In the genomic region with DNA sequence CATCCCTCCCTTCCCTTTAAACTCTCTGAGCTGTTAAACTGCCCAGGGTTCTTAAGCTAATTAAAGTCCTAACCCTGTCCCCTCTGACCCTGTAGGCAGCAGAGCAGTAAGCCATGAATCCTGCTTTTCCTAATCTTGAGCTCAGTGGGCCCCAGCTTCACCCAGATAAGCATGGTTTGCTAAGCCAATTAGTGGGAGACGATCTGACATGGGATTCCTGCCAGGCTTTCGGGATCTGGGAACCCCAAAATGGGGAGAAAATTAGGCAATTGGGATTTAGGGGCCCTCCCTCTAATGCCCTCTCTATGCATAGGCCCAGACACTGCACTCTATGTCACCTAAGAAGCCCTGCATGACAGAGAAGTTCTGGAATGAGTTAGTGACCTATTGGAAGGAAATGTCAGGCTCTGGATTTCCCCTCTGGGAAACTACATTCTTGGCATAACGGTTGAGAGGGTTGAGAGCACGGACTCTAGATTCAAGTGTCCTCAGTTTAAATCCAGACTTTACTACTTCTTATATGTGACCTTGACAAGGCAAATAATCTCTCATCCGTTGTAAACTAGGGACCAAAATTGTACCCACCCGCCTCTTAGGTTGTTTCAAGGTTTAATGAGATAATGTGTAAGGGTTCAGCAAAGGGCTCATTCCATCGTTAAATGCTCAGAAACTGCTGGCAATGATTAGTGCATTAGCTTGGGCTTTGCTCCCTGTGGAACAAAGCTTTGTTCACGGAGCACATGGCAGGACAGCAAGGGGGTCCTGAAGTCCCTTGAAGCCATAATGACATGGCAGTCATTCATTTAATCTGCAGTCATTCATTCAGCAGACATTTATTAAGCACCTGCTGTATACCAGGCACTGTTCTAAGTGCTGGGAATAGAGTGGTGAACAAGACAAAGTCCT, we compare ENCODE assay signal across 1 cellular context.
TF ChIP-seq lines count a peak whose summit lies in the region.

No MANE protein-coding gene starts in this region.

TF ChIP-seq in IMR-90, 13 proteins besides CTCF, POLR2A, EP300 and RAD21:
- TF ChIP-seq FOS (IDR thresholded peaks at IDR 0.05; ENCODE audit: low read depth, low read length) (no peak), NFE2L2 (IDR thresholded peaks at IDR 0.05; ENCODE audit: low read depth, low read length) (no peak)
- TF ChIP-seq, protein P1, sequence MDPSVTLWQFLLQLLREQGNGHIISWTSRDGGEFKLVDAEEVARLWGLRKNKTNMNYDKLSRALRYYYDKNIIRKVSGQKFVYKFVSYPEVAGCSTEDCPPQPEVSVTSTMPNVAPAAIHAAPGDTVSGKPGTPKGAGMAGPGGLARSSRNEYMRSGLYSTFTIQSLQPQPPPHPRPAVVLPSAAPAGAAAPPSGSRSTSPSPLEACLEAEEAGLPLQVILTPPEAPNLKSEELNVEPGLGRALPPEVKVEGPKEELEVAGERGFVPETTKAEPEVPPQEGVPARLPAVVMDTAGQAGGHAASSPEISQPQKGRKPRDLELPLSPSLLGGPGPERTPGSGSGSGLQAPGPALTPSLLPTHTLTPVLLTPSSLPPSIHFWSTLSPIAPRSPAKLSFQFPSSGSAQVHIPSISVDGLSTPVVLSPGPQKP (IDR thresholded peaks at IDR 0.05; ENCODE audit: borderline replicate concordance, low read depth, low read length): no peak
